Comparison of ENCODE assay signal across 17 cellular contexts in the genomic region with DNA sequence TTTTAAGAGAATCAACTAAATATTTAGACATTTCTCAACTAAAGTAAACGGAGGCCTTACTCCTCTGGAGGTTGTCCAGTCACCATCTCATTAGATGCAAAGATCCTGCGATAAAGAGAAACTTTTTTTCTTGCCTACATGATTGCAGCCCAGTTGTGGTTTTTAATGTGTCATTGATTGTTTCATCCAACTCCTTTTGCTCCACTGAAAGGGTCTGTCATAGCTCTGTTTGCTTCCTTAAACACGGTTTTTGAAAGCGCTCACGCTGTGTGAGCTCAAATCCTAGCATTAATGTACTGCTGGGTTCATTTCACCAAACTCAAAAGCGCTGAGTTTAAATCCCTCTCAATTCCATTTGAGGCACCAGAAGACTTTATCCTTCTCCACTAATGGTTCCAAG. TPM values are rescaled to one million over a fixed set of nuclear protein-coding genes. Genes with fewer than 3 reads are reported as not detected.
DNase-seq lines count a peak whose midpoint lies in the region; ATAC-seq and TF ChIP-seq lines count a peak whose summit lies in the region.
"Had no signal": no experiment of that assay in that cellular context is flagged by ENCODE, and none has a peak within 500 bp of the region (broad histone marks: within the 10 kb centered on the region; RNA-seq: fewer than 3 reads in every experiment).

No MANE protein-coding gene starts in this region.

- no peaks in the 10 kb centered on the region for H3K27me3 ChIP-seq in fibroblast of lung (ENCODE audit: control insufficient read depth, insufficient read depth, low read length)
- no peaks in the 10 kb centered on the region for H3K27me3 ChIP-seq in neural progenitor cell
- H3K27me3 ChIP-seq: body of pancreas had no signal

- peaks cover 2% of the 10 kb centered on the region for H3K9me3 Mint-ChIP-seq in neural progenitor cell
- H3K9me3 Mint-ChIP-seq: CD4-positive, alpha-beta T cell had no signal

- H3K27ac ChIP-seq in fibroblast of lung (ENCODE audit: insufficient read depth, low read length) (peak overlapping the region; percentile 30), neural progenitor cell (no peak overlapping the region)
- H3K27ac ChIP-seq: body of pancreas, lower lobe of right lung had no signal

- H4K20me1 ChIP-seq in fibroblast of lung (ENCODE audit: control insufficient read depth, extremely low read depth, insufficient read depth, low read length) (no peaks in the 10 kb centered on the region), neural progenitor cell (ENCODE audit: low read depth) (peaks cover 5% of the 10 kb centered on the region)

- H3K36me3 ChIP-seq in fibroblast of lung (ENCODE audit: control insufficient read depth, insufficient read depth, low read length) (no peaks in the 10 kb centered on the region), neural progenitor cell (no peaks in the 10 kb centered on the region)
- H3K36me3 ChIP-seq: lower lobe of right lung, transverse colon had no signal

- no peaks in the 10 kb centered on the region for H3K36me3 Mint-ChIP-seq in neural progenitor cell
- H3K36me3 Mint-ChIP-seq: activated naive CD8-positive, alpha-beta T cell had no signal

- H3K4me1 ChIP-seq in fibroblast of lung (ENCODE audit: control insufficient read depth, extremely low read depth, insufficient read depth, low read length) (peaks cover 29% of the 10 kb centered on the region), neural progenitor cell (peaks cover 53% of the 10 kb centered on the region)
- H3K4me1 ChIP-seq: body of pancreas had no signal

- ATAC-seq in SK-N-SH treated with all-trans-retinoic acid at 6 μM for 48 hours (peak; percentile 20), GM21576 (IDR thresholded peaks at IDR 0.05; ENCODE audit: unreplicated experiment) (no peak)

- no peak overlapping the region for H3K4me3 Mint-ChIP-seq in neural progenitor cell
- H3K4me3 Mint-ChIP-seq: CD4-positive, alpha-beta T cell had no signal

- H3K9ac ChIP-seq in fibroblast of lung (ENCODE audit: insufficient read depth, low read length), result no peak overlapping the region
- H3K9ac ChIP-seq in neural progenitor cell, result no peak overlapping the region

- DNase-seq in H4 (ENCODE audit: low spot score) (peak; percentile 74), fibroblast of lung (ENCODE audit: low read depth in 2 of 2) (peak; percentile 74 to 86), neural progenitor cell (ENCODE audit: low spot score) (peak; percentile 54), AG20443 (ENCODE audit: low spot score) (no peak), C1 segment of cervical spinal cord (lab: John Stamatoyannopoulos, UW) (no peak)
- DNase-seq in stimulated activated CD4-positive, alpha-beta T cell treated with anti-CD3 and anti-CD28 coated beads, Interleukin-4, amount 100 ng/mL, for 4 hours, result no peak
- DNase-seq: effector CD8-positive, alpha-beta T cell; kidney; lower lobe of right lung had no signal

- H3F3A ChIP-seq in neural progenitor cell (ENCODE audit: low read depth), result peaks cover 52% of the 10 kb centered on the region

- peaks cover 12% of the 10 kb centered on the region for H3K27me3 Mint-ChIP-seq in neural progenitor cell (ENCODE audit: insufficient read depth, low read depth)

- H2AFZ ChIP-seq in fibroblast of lung (ENCODE audit: low read length) (no peak overlapping the region), neural progenitor cell (replicated peaks) (no peak overlapping the region)

- peaks cover 49% of the 10 kb centered on the region for H3K4me1 Mint-ChIP-seq in neural progenitor cell

- H3K4me2 ChIP-seq in fibroblast of lung (ENCODE audit: extremely low read depth, insufficient read depth, low read length), result peak overlapping the region; percentile 41
- H3K4me2 ChIP-seq in neural progenitor cell, result peak overlapping the region; percentile 77

- TF ChIP-seq CTCF in fibroblast of lung (conservative IDR thresholded peaks at IDR 0.05 in 1 of 2, IDR thresholded peaks at IDR 0.05 in 1 of 2; ENCODE audit: low read depth in 1 of 2, low read length in 2 of 2) (no peak), neural progenitor cell (IDR thresholded peaks at IDR 0.05) (no peak)

- H3K9me3 ChIP-seq in fibroblast of lung (ENCODE audit: control insufficient read depth, insufficient read depth, low read depth, low read length) (no peaks in the 10 kb centered on the region), neural progenitor cell (ENCODE audit: low read depth) (no peaks in the 10 kb centered on the region)
- H3K9me3 ChIP-seq: body of pancreas, lower lobe of right lung, transverse colon had no signal

- H3K4me3 ChIP-seq in fibroblast of lung (replicated peaks in 1 of 4; ENCODE audit: control extremely low read depth in 1 of 4, insufficient read depth in 1 of 4, low read depth in 3 of 4, low read length in 4 of 4) (no peak overlapping the region), neural progenitor cell (peak overlapping the region; percentile 37)
- H3K4me3 ChIP-seq: body of pancreas, lower lobe of right lung, transverse colon had no signal

- no peak overlapping the region for H3K27ac Mint-ChIP-seq in neural progenitor cell
- H3K27ac Mint-ChIP-seq: activated naive CD8-positive, alpha-beta T cell; CD4-positive, alpha-beta T cell had no signal

- H3K79me2 ChIP-seq in fibroblast of lung (ENCODE audit: control insufficient read depth, insufficient read depth, low read length) (no peaks in the 10 kb centered on the region), neural progenitor cell (ENCODE audit: low read depth) (no peaks in the 10 kb centered on the region)

TF ChIP-seq in SK-N-SH treated with all-trans-retinoic acid at 6 μM for 48 hours, 23 proteins besides CTCF, POLR2A, EP300 and RAD21:
- TF ChIP-seq CSRNP3 (CRISPR knock-in tag; IDR thresholded peaks at IDR 0.05) (no peak), BACH2 (CRISPR knock-in tag; IDR thresholded peaks at IDR 0.05; ENCODE audit: borderline replicate concordance) (no peak), ZNF70 (CRISPR knock-in tag; IDR thresholded peaks at IDR 0.05) (no peak), PATZ1 (CRISPR knock-in tag; IDR thresholded peaks at IDR 0.05; ENCODE audit: borderline replicate concordance) (no peak), PPARA (CRISPR knock-in tag; IDR thresholded peaks at IDR 0.05; ENCODE audit: borderline replicate concordance) (no peak), ESRRG (CRISPR knock-in tag; IDR thresholded peaks at IDR 0.05) (no peak), TOX (CRISPR knock-in tag; IDR thresholded peaks at IDR 0.05; ENCODE audit: borderline replicate concordance) (no peak), RARB (CRISPR knock-in tag; IDR thresholded peaks at IDR 0.05) (no peak)

RNA-seq across cellular contexts. Expression of gene CDK15, which starts 53.5 kb away (rescaled TPM):
- total RNA-seq in H4 (2014; rRNA removed; shearing (Covaris generic)), result 8.0 and 9.2 TPM in 2 replicates
- 1.3 and 5.1 TPM in 2 replicates for total RNA-seq in fibroblast of lung
- 2.3 and 6.0 TPM in 2 replicates for polyA plus RNA-seq in fibroblast of lung
- polyA plus RNA-seq in fibroblast of lung (2012), result 2.1 and 6.0 TPM in 2 replicates
- 6.0 and 7.2 TPM in 2 replicates for polyA minus RNA-seq in fibroblast of lung (ENCODE audit: low replicate concordance)
- 0.21 TPM in 1 of 2 replicates, not detected in the other for total RNA-seq in neural progenitor cell (ENCODE audit: low replicate concordance)
- total RNA-seq: CD4-positive, alpha-beta T cell; G401; pulmonary artery endothelial cell had no signal

Comparison
In these comparisons a context has a peak if more than half of its experiments do, and no peak if none do; other contexts are left out.
1. DNase-seq: peak in H4 (single experiment), fibroblast of lung (2 of 2) and neural progenitor cell (single experiment); none in AG20443 (single experiment), C1 segment of cervical spinal cord (0 of 14) and stimulated activated CD4-positive, alpha-beta T cell treated with anti-CD3 and anti-CD28 coated beads, Interleukin-4, amount 100 ng/mL, for 4 hours (0 of 2).